ENCODE assay signal across 1 cellular context in genomic region chr4:173530326-173531062, GRCh38.
TF ChIP-seq lines count a peak whose summit lies in the region.

No MANE protein-coding gene starts in this region.

TF ChIP-seq in K562, 482 proteins besides CTCF, POLR2A, EP300 and RAD21:
- TF ChIP-seq ATF6 (CRISPR knock-in tag; IDR thresholded peaks at IDR 0.05) (no peak), ASH1L (IDR thresholded peaks at IDR 0.05; ENCODE audit: borderline replicate concordance, low read depth, partially characterized antibody) (no peak), TFE3 (CRISPR knock-in tag; IDR thresholded peaks at IDR 0.05) (no peak), TCFL5 (CRISPR knock-in tag; conservative IDR thresholded peaks at IDR 0.05) (no peak), ZNF165 (CRISPR knock-in tag; IDR thresholded peaks at IDR 0.05; ENCODE audit: borderline replicate concordance) (no peak), TAF15 (IDR thresholded peaks at IDR 0.05; ENCODE audit: low read depth, low read length) (no peak), ZNF445 (CRISPR knock-in tag; IDR thresholded peaks at IDR 0.05; ENCODE audit: low read depth) (no peak), MEIS2 (IDR thresholded peaks at IDR 0.05; ENCODE audit: partially characterized antibody) (no peak), ZNF561 (CRISPR knock-in tag; conservative IDR thresholded peaks at IDR 0.05) (no peak), ELF2 (CRISPR knock-in tag; IDR thresholded peaks at IDR 0.05) (no peak), ZNF146 (CRISPR knock-in tag; IDR thresholded peaks at IDR 0.05; ENCODE audit: unreplicated experiment) (no peak), PURB (CRISPR knock-in tag; IDR thresholded peaks at IDR 0.05; ENCODE audit: low read depth) (no peak), ETV5 (CRISPR knock-in tag; IDR thresholded peaks at IDR 0.05; ENCODE audit: low read depth) (no peak)
TF ChIP-seq in K562: peak in this region for 0.
